24 cellular contexts compared by ENCODE assay signal in genomic region chr2:78892310-78892709, GRCh38.
"Had no signal": no experiment of that assay in that cellular context is flagged by ENCODE, and none has a peak within 500 bp of the region (broad histone marks: within the 10 kb centered on the region; RNA-seq: fewer than 3 reads in every experiment).

No MANE protein-coding gene starts in this region.

- H2AFZ ChIP-seq: PC-9 had no signal

- H3K4me3 ChIP-seq: PC-9, Peyer's patch, SJSA1, SK-N-MC had no signal

- H3K4me1 ChIP-seq: Peyer's patch, SJSA1 had no signal

- ATAC-seq: HepG2 had no signal

- DNase-seq: IMR-90, Kasumi-1, KG1, MM.1S, NCI-H1092 treated with DMSO at 0.1 percent for 48 hours, NCI-H1436, NCI-H187, NCI-H2029, NCI-H2081 treated with DMSO at 0.1 percent for 48 hours, NCI-H2171, NCI-H345, NCI-H446 treated with DMSO at 0.1 percent for 48 hours, NCI-H510A treated with DMSO at 0.1 percent for 48 hours, NCI-H526, NCI-H748 treated with DMSO at 0.1 percent for 48 hours, OCI-M1, PC-9, Peyer's patch, Right ventricle myocardium superior, RPMI8226, SIG-M5 had no signal

- H3K27me3 ChIP-seq: Peyer's patch, SJSA1 had no signal

- H3K9me3 ChIP-seq: Peyer's patch had no signal

- H3K27ac ChIP-seq: PC-9, Peyer's patch, SJSA1, SK-N-MC had no signal

- H3K36me3 ChIP-seq: Peyer's patch, SJSA1 had no signal

- H3K4me2 ChIP-seq: PC-9 had no signal
